Comparison of ENCODE assay signal across 22 cellular contexts in the genomic region with DNA sequence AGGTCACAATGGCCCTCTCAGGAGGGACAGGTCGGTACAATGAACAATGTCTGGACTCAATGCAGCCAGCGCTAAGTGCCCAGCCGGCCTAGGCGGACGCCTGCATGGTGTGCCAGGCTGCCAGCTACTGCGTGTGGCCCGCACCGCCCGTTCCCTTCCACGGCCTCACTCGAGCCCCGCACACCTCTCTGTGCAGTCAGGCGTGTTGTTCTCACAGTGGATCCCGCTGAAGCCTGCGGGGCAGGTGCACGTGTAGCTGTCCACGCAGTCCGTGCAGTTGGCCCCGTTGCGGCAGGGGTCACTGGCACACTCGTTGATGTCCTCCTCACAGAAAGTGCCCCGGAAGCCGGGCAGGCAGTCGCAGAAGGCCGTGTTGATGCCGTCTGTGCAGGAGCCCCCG. TPM values are rescaled to one million over a fixed set of nuclear protein-coding genes. Genes with fewer than 3 reads are reported as not detected.
DNase-seq lines count a peak whose midpoint lies in the region; ATAC-seq and TF ChIP-seq lines count a peak whose summit lies in the region.
"Had no signal": no experiment of that assay in that cellular context is flagged by ENCODE, and none has a peak within 500 bp of the region (broad histone marks: within the 10 kb centered on the region; RNA-seq: fewer than 3 reads in every experiment).

No MANE protein-coding gene starts in this region.

- peak overlapping the region; percentile 70 for H2AK5ac ChIP-seq in neuronal stem cell (ENCODE audit: low read depth, low read length)

- intact Hi-C loops in heart left ventricle (cut with DNase I) (no loop called here), cardiac septum (cut with DNase I) (no loop called here), dorsolateral prefrontal cortex (cut with DNase I) (no loop called here)

- no peak overlapping the region for H4K8ac ChIP-seq in neuronal stem cell (ENCODE audit: low read depth, low read length)

- H3K27ac ChIP-seq in heart left ventricle (peak overlapping the region in 9 of 12 donors; percentile 10 to 99 (median 94)), dorsolateral prefrontal cortex (peak overlapping the region in 50 of 59 donors; percentile 7 to 98 (median 92)), neuronal stem cell (replicated peaks; ENCODE audit: low read length) (no peak overlapping the region), temporal lobe (ENCODE audit: low read depth, low read length) (peak overlapping the region; percentile 40)
- H3K27ac ChIP-seq: HL-60 had no signal

- H3K23ac ChIP-seq in neuronal stem cell (ENCODE audit: low read depth, low read length, poor library complexity) = peak overlapping the region; percentile 91

- H3K4me1 ChIP-seq in heart left ventricle (peaks cover 6 to 43% (median 30%) of the 10 kb centered on the region in 12 donors), neuronal stem cell (ENCODE audit: control insufficient read depth in 2 of 2, insufficient read depth in 1 of 2, low read depth in 1 of 2, low read length in 2 of 2) (peaks cover 0 to 14% of the 10 kb centered on the region in 2 donors)
- H3K4me1 ChIP-seq: HAP-1, Peyer's patch had no signal

- peak overlapping the region; percentile 26 for H2BK15ac ChIP-seq in neuronal stem cell (ENCODE audit: low read length)

- peak overlapping the region; percentile 58 for H2BK12ac ChIP-seq in neuronal stem cell (ENCODE audit: low read length)

- H3K79me1 ChIP-seq in neuronal stem cell (ENCODE audit: low read depth, low read length) = peaks cover 29% of the 10 kb centered on the region

- no peak overlapping the region for H2BK5ac ChIP-seq in neuronal stem cell (ENCODE audit: low read length)

- no peak overlapping the region for H2AFZ ChIP-seq in neuronal stem cell (ENCODE audit: low read length)
- H2AFZ ChIP-seq: GM23338 had no signal

- no peak for TF ChIP-seq CTCF in heart left ventricle (IDR thresholded peaks at IDR 0.05)
- TF ChIP-seq CTCF in dorsolateral prefrontal cortex (IDR thresholded peaks at IDR 0.05 in 54 of 56, conservative IDR thresholded peaks at IDR 0.05 in 2 of 56; ENCODE audit: low read depth in 1 of 56, partially characterized antibody in 56 of 56) = no peak

- peak overlapping the region; percentile 97 for H4K91ac ChIP-seq in neuronal stem cell (ENCODE audit: low read depth, low read length, poor library complexity)

- H3K36me3 ChIP-seq in heart left ventricle = peaks cover 3 to 98% (median 87%) of the 10 kb centered on the region in 9 donors
- peaks cover 86 to 98% of the 10 kb centered on the region in 2 donors for H3K36me3 ChIP-seq in neuronal stem cell (replicated peaks in 1 of 2; ENCODE audit: control insufficient read depth in 2 of 2, insufficient read depth in 2 of 2, low read length in 2 of 2)

- H3K4me3 ChIP-seq in heart left ventricle = no peak overlapping the region
- peak overlapping the region in 1 of 59 donors; percentile 2 for H3K4me3 ChIP-seq in dorsolateral prefrontal cortex
- no peak overlapping the region for H3K4me3 ChIP-seq in neuronal stem cell (ENCODE audit: low read length in 2 of 2)
- H3K4me3 ChIP-seq: GM23338, HAP-1, K562, MG63, Peyer's patch had no signal

- H3K9ac ChIP-seq in neuronal stem cell (ENCODE audit: low read depth, low read length, poor library complexity) = no peak overlapping the region

- H3K27me3 ChIP-seq in heart left ventricle = no peaks in the 10 kb centered on the region
- H3K27me3 ChIP-seq in dorsolateral prefrontal cortex = no peaks in the 10 kb centered on the region
- no peaks in the 10 kb centered on the region for H3K27me3 ChIP-seq in neuronal stem cell (ENCODE audit: control insufficient read depth in 3 of 3, insufficient read depth in 3 of 3, low read depth in 1 of 3, low read length in 3 of 3)
- H3K27me3 ChIP-seq: MG63, Peyer's patch had no signal

- no peak overlapping the region for H3K4me2 ChIP-seq in neuronal stem cell (ENCODE audit: insufficient read depth, low read length, poor library complexity, severe bottlenecking)
- H3K4me2 ChIP-seq: GM23338 had no signal

- no peaks in the 10 kb centered on the region for H3K9me3 ChIP-seq in heart left ventricle
- H3K9me3 ChIP-seq in neuronal stem cell (replicated peaks in 1 of 2; ENCODE audit: control insufficient read depth in 2 of 2, insufficient read depth in 1 of 2, low read depth in 1 of 2, low read length in 2 of 2) = peaks cover 0 to 2% of the 10 kb centered on the region in 2 donors
- H3K9me3 ChIP-seq: HAP-1, MG63, Peyer's patch had no signal

- no peak overlapping the region for H3K18ac ChIP-seq in neuronal stem cell (ENCODE audit: low read length)

- H2BK120ac ChIP-seq in neuronal stem cell (ENCODE audit: low read depth, low read length) = no peak overlapping the region

- ATAC-seq in heart left ventricle (no peak), HG03159 (IDR thresholded peaks at IDR 0.05; ENCODE audit: unreplicated experiment) (no peak)
- ATAC-seq: CD8-positive, alpha-beta T cell; GM23338; HepG2; K562 had no signal

- TF ChIP-seq POLR2A in heart left ventricle (IDR thresholded peaks at IDR 0.05) = no peak

- DNase-seq in heart left ventricle (no peak), cardiac septum (ENCODE audit: low spot score) (no peak), dorsolateral prefrontal cortex (no peak), neuronal stem cell (ENCODE audit: low spot score) (no peak), nucleus accumbens (lab: John Stamatoyannopoulos, UW) (no peak), globus pallidus (ENCODE audit: low spot score) (no peak)
- DNase-seq: AML-193; C1 segment of cervical spinal cord; CD8-positive, alpha-beta T cell; DMS153; MG63; NCI-H1694 treated with DMSO at 0.1 percent for 48 hours; NCI-H446; NCI-H526; Peyer's patch had no signal

- 84 to 91% (median 87%) methylated on average over 25 to 27 of the region's 27 CpGs for WGBS in heart left ventricle, 4 donors
- WGBS in neuronal stem cell (ENCODE audit: extremely low coverage in 2 of 2, insufficient read length in 2 of 2, insufficient replicate concordance in 1 of 2), 2 donors = no CpG with 5 or more reads among the region's 27 CpGs

- H3K4ac ChIP-seq in neuronal stem cell (ENCODE audit: low read length) = no peak overlapping the region

- no peak overlapping the region for H3K14ac ChIP-seq in neuronal stem cell (ENCODE audit: low read length)

RNA-seq across cellular contexts. Expression of gene SEC16A, which starts 26.7 kb away (rescaled TPM):
- total RNA-seq in heart left ventricle = 10 to 100 TPM; 21.1 to 53.3 (median 30.2) TPM
- 10 to 100 TPM; 20.9 to 29.9 TPM for polyA plus RNA-seq in heart left ventricle
- total RNA-seq in cardiac septum = 33.7 TPM
- total RNA-seq in dorsolateral prefrontal cortex = 10 to 100 TPM; 52.6 to 89.0 (median 68.2) TPM
- 14.7 TPM for polyA plus RNA-seq in neuronal stem cell (2013, experiment 1 of 2)
- polyA plus RNA-seq in neuronal stem cell (2013, experiment 2 of 2) = 15.9 TPM
- 20.7 TPM for total RNA-seq in temporal lobe

RNA-seq across cellular contexts. Expression of gene NOTCH1, which starts 36.3 kb away (rescaled TPM):
- total RNA-seq in heart left ventricle = 10 to 100 TPM; 12.1 to 47.3 (median 22.1) TPM
- 10 to 100 TPM in 1 of 2 donors, 1 to 10 TPM in 1; 8.0 to 12.1 TPM for polyA plus RNA-seq in heart left ventricle
- 29.7 TPM for total RNA-seq in cardiac septum
- 10 to 100 TPM; 24.0 to 92.1 (median 38.8) TPM for total RNA-seq in dorsolateral prefrontal cortex
- polyA plus RNA-seq in neuronal stem cell (2013, experiment 1 of 2) = 32.9 TPM
- 33.2 TPM for polyA plus RNA-seq in neuronal stem cell (2013, experiment 2 of 2)
- 29.0 TPM for total RNA-seq in temporal lobe
